Comparison of ENCODE assay signal across 29 cellular contexts in the genomic region with DNA sequence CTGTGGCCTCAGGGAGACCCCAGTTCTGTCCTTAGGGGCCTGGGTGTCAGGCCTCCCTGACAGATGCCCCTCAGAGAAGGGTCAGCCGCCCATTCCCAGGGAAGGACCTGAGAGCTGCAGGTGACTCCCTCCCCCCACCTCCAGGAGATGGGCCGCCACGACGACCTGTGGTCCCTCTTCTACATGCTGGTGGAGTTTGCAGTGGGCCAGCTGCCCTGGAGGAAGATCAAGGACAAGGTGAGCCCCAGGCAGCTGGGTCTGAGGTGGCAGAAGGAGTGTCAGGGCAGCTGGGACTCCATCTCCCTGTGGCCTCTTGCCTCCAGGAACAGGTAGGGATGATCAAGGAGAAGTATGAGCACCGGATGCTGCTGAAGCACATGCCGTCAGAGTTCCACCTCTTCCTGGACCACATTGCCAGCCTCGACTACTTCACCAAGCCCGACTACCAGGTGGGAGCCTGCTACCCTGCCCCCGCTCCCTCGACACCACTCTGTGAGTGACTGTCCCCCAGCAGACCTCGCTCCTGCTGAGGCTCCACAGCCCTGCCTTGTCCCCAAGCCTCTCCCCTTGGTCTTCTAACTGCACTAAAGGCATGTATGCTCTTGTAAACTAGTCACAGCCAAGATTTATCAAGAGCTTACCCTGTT. TPM values are rescaled to one million over a fixed set of nuclear protein-coding genes. Genes with fewer than 3 reads are reported as not detected.
"Had no signal": no experiment of that assay in that cellular context is flagged by ENCODE, and none has a peak within 500 bp of the region (broad histone marks: within the 10 kb centered on the region; RNA-seq: fewer than 3 reads in every experiment).

No MANE protein-coding gene starts in this region.

- H3K27me3 ChIP-seq: MG63 had no signal

- ATAC-seq: activated T-cell treated with anti-CD3 and anti-CD28 coated beads, Interleukin-2, amount 50 U/mL, for 72 hours; Panc1; Right ventricle myocardium inferior; T-cell had no signal

- H3K4me3 ChIP-seq: MG63, SK-N-MC had no signal

- H3K9me3 Mint-ChIP-seq: activated B cell treated with CpG ODN at 0.5 μM for 24 hours; activated CD4-positive, alpha-beta T cell treated with anti-CD3 and anti-CD28 coated beads, Interleukin-2, amount 10 ng/mL, durations not matched to agents 24 days and 14 days; activated T-cell treated with anti-CD3 and anti-CD28 coated beads, Interleukin-2, amount 50 U/mL, for 72 hours; brain; central memory CD8-positive, alpha-beta T cell; T-cell had no signal

- H3K9ac ChIP-seq: KMS-11 had no signal

- H3K27ac Mint-ChIP-seq: activated B cell treated with CpG ODN at 0.5 μM for 24 hours; activated T-cell treated with anti-CD3 and anti-CD28 coated beads, Interleukin-2, amount 50 U/mL, for 72 hours; T-cell had no signal

- H3K4me2 ChIP-seq: KMS-11 had no signal

- H3K4me1 Mint-ChIP-seq: central memory CD8-positive, alpha-beta T cell had no signal

- H3K9me3 ChIP-seq: MG63 had no signal

- H3K36me3 Mint-ChIP-seq: T-cell had no signal

- H3K27ac ChIP-seq: KMS-11, SK-N-MC had no signal

- FAIRE-seq: TTC549 had no signal

- H3K4me3 Mint-ChIP-seq: activated B cell treated with CpG ODN at 0.5 μM for 24 hours; activated CD4-positive, alpha-beta T cell treated with anti-CD3 and anti-CD28 coated beads, Interleukin-2, amount 10 ng/mL, durations not matched to agents 24 days and 14 days; activated T-cell treated with anti-CD3 and anti-CD28 coated beads, Interleukin-2, amount 50 U/mL, for 72 hours; brain; central memory CD8-positive, alpha-beta T cell; T-cell had no signal

- DNase-seq: activated B cell treated with CpG ODN at 0.5 μM for 24 hours; activated CD4-positive, alpha-beta T cell treated with anti-CD3 and anti-CD28 coated beads for 1 hour; activated CD4-positive, alpha-beta T cell treated with anti-CD3 and anti-CD28 coated beads, Interleukin-2, amount 10 ng/mL, durations not matched to agents 24 days and 14 days; activated CD4-positive, alpha-beta T cell treated with anti-CD3 and anti-CD28 coated beads, Interleukin-2, amount 50 U/mL, for 48 hours; activated effector memory CD4-positive, alpha-beta T cell treated with anti-CD3 and anti-CD28 coated beads, Interleukin-2, amount 50 U/mL, for 16 hours; activated naive CD4-positive, alpha-beta T cell treated with anti-CD3 and anti-CD28 coated beads, Interleukin-2, amount 50 U/mL, for 16 hours; activated T-cell treated with anti-CD3 and anti-CD28 coated beads for 4 hours; activated T-cell treated with anti-CD3 and anti-CD28 coated beads, Interleukin-2, amount 50 U/mL, for 72 hours; aorta; MG63; NCI-H1105; NCI-H1436; NCI-H1694 treated with DMSO at 0.1 percent for 48 hours; NCI-H2029 treated with DMSO at 0.1 percent for 48 hours; NCI-H510A treated with DMSO at 0.1 percent for 48 hours; NCI-H69; NK-92 treated with Interleukin-12 subunit alpha and Interleukin-12 subunit beta, amount 100 ng/mL, for 24 hours; OCI-M1; RPMI8226; T-cell; T-helper 2 cell; T1000 had no signal

- H3K36me3 ChIP-seq: MG63 had no signal

RNA-seq across cellular contexts. Expression of a gene that starts 12.2 kb away (rescaled TPM):
- polyA plus RNA-seq: aorta had no signal

RNA-seq across cellular contexts. Expression of a gene that starts 42.5 kb away (rescaled TPM):
- total RNA-seq: activated B cell treated with CpG ODN at 0.5 μM for 24 hours; activated CD4-positive, alpha-beta T cell treated with anti-CD3 and anti-CD28 coated beads, Interleukin-2, amount 10 ng/mL, durations not matched to agents 24 days and 14 days; activated T-cell treated with anti-CD3 and anti-CD28 coated beads, Interleukin-2, amount 50 U/mL, for 72 hours; aorta; Right ventricle myocardium inferior; T-cell had no signal
- polyA plus RNA-seq: aorta had no signal
